ENCODE assay signal across 1 cellular context in the genomic region with DNA sequence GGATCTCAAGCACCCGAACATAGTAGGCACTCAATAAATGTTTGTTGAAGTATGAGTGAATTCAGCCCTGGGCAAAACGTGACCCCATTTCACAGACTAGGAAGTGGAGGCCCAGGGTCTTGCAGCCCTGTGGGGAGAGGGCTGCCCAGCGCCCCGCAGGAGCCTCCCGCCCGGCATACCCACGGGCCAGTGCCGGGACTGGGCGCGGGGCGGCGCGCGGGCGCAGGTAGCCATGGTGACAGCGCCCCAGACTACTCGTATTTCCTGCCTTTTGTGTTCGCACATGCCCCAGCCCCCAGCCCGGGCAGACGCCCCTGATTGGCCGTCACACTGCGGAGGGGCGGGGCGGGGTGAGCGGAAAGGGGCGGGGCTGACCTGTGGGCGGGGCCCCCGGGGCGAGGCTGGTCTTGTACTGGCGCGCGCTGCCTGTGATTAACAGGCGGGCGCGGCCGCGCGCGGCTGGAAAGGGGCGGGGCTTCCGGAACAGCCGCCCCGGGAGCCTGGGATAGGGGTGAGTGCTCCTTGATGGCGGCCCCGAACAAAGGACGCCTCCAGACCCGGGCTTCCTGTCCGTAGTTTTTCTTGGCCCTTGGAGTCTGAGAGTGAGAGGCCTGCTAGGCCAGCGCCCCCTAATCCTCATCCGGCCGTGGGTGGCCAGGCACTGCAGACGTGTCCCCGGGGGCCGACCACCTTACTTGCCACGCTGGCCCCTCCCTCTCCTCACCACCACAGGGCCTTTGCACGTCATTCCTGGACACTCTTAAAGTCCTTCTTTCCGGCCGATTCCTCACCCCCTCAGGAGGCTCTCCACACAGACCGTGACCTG.
TF ChIP-seq lines count a peak whose summit lies in the region.

No MANE protein-coding gene starts in this region.

TF ChIP-seq in HepG2, 621 proteins besides CTCF, POLR2A, EP300 and RAD21 (continued from another document and continues in another):
- TF ChIP-seq ZNF549 (CRISPR knock-in tag; IDR thresholded peaks at IDR 0.05) (no peak), THAP11 (CRISPR knock-in tag; IDR thresholded peaks at IDR 0.05) (peak; percentile 57), KMT2B (CRISPR knock-in tag; IDR thresholded peaks at IDR 0.05) (no peak), RFX3 (CRISPR knock-in tag; IDR thresholded peaks at IDR 0.05) (peak; percentile 84), SIN3A (IDR thresholded peaks at IDR 0.05; ENCODE audit: borderline replicate concordance, low read depth, low read length) (no peak), PLRG1 (conservative IDR thresholded peaks at IDR 0.05) (no peak), ZNF17 (CRISPR knock-in tag; IDR thresholded peaks at IDR 0.05) (no peak), ZNF556 (CRISPR knock-in tag; IDR thresholded peaks at IDR 0.05; ENCODE audit: borderline replicate concordance) (no peak), ZBTB1 (CRISPR knock-in tag; IDR thresholded peaks at IDR 0.05; ENCODE audit: borderline replicate concordance) (no peak), ZFP1 (CRISPR knock-in tag; IDR thresholded peaks at IDR 0.05) (no peak), NCOA2 (CRISPR knock-in tag; IDR thresholded peaks at IDR 0.05) (no peak), MIXL1 (CRISPR knock-in tag; IDR thresholded peaks at IDR 0.05) (no peak), HOXD1 (CRISPR knock-in tag; IDR thresholded peaks at IDR 0.05) (no peak), RARA (CRISPR knock-in tag; IDR thresholded peaks at IDR 0.05) (no peak), PCBP2 (optimal IDR thresholded peaks at IDR 0.05; ENCODE audit: low read depth, low read length, poor library complexity, severe bottlenecking) (no peak), JDP2 (CRISPR knock-in tag; IDR thresholded peaks at IDR 0.05; ENCODE audit: borderline replicate concordance) (no peak), ZSCAN25 (CRISPR knock-in tag; IDR thresholded peaks at IDR 0.05) (no peak), POLR2AphosphoS5 (IDR thresholded peaks at IDR 0.05; ENCODE audit: low read depth, low read length) (peak; percentile 31; the same call in 1 of the 2 replicates), TAF1 (CRISPR knock-in tag; IDR thresholded peaks at IDR 0.05) (peak; percentile 45; the same call in 1 of the 2 replicates), ZNF343 (CRISPR knock-in tag; IDR thresholded peaks at IDR 0.05) (0 out of 2 replicates have a peak, but pooled peaks have one; percentile 1), HNRNPL (IDR thresholded peaks at IDR 0.05; ENCODE audit: low read depth, low read length) (0 out of 2 replicates have a peak, but pooled peaks have one; percentile 8), TBX3 (IDR thresholded peaks at IDR 0.05; ENCODE audit: borderline replicate concordance) (no peak), ZNF589 (CRISPR knock-in tag; conservative IDR thresholded peaks at IDR 0.05) (no peak)
- TF ChIP-seq, protein P1, sequence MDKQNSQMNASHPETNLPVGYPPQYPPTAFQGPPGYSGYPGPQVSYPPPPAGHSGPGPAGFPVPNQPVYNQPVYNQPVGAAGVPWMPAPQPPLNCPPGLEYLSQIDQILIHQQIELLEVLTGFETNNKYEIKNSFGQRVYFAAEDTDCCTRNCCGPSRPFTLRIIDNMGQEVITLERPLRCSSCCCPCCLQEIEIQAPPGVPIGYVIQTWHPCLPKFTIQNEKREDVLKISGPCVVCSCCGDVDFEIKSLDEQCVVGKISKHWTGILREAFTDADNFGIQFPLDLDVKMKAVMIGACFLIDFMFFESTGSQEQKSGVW (CRISPR knock-in tag; IDR thresholded peaks at IDR 0.05; ENCODE audit: borderline replicate concordance): no peak
- TF ChIP-seq, protein P2, sequence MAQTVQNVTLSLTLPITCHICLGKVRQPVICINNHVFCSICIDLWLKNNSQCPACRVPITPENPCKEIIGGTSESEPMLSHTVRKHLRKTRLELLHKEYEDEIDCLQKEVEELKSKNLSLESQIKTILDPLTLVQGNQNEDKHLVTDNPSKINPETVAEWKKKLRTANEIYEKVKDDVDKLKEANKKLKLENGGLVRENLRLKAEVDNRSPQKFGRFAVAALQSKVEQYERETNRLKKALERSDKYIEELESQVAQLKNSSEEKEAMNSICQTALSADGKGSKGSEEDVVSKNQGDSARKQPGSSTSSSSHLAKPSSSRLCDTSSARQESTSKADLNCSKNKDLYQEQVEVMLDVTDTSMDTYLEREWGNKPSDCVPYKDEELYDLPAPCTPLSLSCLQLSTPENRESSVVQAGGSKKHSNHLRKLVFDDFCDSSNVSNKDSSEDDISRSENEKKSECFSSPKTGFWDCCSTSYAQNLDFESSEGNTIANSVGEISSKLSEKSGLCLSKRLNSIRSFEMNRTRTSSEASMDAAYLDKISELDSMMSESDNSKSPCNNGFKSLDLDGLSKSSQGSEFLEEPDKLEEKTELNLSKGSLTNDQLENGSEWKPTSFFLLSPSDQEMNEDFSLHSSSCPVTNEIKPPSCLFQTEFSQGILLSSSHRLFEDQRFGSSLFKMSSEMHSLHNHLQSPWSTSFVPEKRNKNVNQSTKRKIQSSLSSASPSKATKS (CRISPR knock-in tag; IDR thresholded peaks at IDR 0.05): no peak
- TF ChIP-seq, protein P3, sequence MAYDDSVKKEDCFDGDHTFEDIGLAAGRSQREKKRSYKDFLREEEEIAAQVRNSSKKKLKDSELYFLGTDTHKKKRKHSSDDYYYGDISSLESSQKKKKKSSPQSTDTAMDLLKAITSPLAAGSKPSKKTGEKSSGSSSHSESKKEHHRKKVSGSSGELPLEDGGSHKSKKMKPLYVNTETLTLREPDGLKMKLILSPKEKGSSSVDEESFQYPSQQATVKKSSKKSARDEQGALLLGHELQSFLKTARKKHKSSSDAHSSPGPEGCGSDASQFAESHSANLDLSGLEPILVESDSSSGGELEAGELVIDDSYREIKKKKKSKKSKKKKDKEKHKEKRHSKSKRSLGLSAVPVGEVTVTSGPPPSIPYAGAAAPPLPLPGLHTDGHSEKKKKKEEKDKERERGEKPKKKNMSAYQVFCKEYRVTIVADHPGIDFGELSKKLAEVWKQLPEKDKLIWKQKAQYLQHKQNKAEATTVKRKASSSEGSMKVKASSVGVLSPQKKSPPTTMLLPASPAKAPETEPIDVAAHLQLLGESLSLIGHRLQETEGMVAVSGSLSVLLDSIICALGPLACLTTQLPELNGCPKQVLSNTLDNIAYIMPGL (CRISPR knock-in tag; IDR thresholded peaks at IDR 0.05; ENCODE audit: borderline replicate concordance in 1 of 2, low read depth in 1 of 2): peak in 1 of 2 experiments; percentile 52; a peak in 1 of 4 replicates
- TF ChIP-seq, protein P4, sequence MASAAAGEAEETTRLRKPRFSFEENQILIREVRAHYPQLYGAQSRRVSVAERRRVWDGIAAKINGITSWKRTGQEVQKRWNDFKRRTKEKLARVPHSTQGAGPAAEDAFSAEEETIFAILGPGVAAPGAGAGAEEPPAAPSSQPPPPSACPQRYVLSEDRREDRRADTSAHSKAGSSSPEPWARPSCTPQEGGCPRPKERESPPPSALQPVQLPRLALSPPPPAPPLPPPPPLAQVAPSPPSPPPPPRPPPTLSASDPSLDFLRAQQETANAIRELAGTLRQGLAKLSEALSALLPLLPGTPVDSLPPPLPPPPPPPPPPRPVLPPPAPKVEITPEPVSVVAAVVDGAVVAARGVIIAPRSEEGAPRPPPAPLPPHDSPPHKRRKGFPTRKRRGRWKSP (CRISPR knock-in tag; IDR thresholded peaks at IDR 0.05): peak; percentile 97
- TF ChIP-seq, protein P5, sequence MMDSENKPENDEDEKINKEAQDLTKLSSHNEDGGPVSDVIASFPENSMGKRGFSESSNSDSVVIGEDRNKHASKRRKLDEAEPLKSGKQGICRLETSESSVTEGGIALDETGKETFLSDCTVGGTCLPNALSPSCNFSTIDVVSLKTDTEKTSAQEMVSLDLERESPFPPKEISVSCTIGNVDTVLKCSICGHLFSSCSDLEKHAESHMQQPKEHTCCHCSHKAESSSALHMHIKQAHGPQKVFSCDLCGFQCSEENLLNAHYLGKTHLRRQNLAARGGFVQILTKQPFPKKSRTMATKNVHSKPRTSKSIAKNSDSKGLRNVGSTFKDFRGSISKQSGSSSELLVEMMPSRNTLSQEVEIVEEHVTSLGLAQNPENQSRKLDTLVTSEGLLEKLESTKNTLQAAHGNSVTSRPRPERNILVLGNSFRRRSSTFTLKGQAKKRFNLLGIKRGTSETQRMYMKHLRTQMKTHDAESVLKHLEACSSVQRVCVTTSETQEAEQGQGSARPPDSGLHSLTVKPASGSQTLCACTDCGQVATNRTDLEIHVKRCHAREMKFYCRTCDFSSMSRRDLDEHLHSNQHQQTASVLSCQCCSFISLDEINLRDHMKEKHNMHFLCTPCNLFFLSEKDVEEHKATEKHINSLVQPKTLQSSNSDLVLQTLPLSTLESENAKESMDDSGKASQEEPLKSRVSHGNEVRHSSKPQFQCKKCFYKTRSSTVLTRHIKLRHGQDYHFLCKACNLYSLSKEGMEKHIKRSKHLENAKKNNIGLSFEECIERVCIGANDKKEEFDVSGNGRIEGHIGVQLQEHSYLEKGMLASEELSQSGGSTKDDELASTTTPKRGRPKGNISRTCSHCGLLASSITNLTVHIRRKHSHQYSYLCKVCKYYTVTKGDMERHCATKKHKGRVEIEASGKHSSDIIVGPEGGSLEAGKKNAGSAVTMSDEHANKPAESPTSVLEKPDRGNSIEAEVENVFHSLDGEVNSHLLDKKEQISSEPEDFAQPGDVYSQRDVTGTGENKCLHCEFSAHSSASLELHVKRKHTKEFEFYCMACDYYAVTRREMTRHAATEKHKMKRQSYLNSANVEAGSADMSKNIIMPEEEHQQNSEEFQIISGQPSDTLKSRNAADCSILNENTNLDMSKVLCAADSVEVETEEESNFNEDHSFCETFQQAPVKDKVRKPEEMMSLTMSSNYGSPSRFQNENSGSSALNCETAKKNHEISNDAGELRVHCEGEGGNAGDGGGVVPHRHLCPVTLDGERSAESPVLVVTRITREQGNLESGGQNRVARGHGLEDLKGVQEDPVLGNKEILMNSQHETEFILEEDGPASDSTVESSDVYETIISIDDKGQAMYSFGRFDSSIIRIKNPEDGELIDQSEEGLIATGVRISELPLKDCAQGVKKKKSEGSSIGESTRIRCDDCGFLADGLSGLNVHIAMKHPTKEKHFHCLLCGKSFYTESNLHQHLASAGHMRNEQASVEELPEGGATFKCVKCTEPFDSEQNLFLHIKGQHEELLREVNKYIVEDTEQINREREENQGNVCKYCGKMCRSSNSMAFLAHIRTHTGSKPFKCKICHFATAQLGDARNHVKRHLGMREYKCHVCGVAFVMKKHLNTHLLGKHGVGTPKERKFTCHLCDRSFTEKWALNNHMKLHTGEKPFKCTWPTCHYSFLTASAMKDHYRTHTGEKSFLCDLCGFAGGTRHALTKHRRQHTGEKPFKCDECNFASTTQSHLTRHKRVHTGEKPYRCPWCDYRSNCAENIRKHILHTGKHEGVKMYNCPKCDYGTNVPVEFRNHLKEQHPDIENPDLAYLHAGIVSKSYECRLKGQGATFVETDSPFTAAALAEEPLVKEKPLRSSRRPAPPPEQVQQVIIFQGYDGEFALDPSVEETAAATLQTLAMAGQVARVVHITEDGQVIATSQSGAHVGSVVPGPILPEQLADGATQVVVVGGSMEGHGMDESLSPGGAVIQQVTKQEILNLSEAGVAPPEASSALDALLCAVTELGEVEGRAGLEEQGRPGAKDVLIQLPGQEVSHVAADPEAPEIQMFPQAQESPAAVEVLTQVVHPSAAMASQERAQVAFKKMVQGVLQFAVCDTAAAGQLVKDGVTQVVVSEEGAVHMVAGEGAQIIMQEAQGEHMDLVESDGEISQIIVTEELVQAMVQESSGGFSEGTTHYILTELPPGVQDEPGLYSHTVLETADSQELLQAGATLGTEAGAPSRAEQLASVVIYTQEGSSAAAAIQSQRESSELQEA (CRISPR knock-in tag; IDR thresholded peaks at IDR 0.05; ENCODE audit: not compliant biosample characterization): no peak
- TF ChIP-seq, protein P6, sequence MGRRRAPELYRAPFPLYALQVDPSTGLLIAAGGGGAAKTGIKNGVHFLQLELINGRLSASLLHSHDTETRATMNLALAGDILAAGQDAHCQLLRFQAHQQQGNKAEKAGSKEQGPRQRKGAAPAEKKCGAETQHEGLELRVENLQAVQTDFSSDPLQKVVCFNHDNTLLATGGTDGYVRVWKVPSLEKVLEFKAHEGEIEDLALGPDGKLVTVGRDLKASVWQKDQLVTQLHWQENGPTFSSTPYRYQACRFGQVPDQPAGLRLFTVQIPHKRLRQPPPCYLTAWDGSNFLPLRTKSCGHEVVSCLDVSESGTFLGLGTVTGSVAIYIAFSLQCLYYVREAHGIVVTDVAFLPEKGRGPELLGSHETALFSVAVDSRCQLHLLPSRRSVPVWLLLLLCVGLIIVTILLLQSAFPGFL (CRISPR knock-in tag; IDR thresholded peaks at IDR 0.05): no peak
- TF ChIP-seq, protein P7, sequence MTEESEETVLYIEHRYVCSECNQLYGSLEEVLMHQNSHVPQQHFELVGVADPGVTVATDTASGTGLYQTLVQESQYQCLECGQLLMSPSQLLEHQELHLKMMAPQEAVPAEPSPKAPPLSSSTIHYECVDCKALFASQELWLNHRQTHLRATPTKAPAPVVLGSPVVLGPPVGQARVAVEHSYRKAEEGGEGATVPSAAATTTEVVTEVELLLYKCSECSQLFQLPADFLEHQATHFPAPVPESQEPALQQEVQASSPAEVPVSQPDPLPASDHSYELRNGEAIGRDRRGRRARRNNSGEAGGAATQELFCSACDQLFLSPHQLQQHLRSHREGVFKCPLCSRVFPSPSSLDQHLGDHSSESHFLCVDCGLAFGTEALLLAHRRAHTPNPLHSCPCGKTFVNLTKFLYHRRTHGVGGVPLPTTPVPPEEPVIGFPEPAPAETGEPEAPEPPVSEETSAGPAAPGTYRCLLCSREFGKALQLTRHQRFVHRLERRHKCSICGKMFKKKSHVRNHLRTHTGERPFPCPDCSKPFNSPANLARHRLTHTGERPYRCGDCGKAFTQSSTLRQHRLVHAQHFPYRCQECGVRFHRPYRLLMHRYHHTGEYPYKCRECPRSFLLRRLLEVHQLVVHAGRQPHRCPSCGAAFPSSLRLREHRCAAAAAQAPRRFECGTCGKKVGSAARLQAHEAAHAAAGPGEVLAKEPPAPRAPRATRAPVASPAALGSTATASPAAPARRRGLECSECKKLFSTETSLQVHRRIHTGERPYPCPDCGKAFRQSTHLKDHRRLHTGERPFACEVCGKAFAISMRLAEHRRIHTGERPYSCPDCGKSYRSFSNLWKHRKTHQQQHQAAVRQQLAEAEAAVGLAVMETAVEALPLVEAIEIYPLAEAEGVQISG (CRISPR knock-in tag; IDR thresholded peaks at IDR 0.05): peak; percentile 20; the same call in 1 of the 2 replicates
- TF ChIP-seq, protein P8, sequence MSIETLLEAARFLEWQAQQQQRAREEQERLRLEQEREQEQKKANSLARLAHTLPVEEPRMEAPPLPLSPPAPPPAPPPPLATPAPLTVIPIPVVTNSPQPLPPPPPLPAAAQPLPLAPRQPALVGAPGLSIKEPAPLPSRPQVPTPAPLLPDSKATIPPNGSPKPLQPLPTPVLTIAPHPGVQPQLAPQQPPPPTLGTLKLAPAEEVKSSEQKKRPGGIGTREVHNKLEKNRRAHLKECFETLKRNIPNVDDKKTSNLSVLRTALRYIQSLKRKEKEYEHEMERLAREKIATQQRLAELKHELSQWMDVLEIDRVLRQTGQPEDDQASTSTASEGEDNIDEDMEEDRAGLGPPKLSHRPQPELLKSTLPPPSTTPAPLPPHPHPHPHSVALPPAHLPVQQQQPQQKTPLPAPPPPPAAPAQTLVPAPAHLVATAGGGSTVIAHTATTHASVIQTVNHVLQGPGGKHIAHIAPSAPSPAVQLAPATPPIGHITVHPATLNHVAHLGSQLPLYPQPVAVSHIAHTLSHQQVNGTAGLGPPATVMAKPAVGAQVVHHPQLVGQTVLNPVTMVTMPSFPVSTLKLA (IDR thresholded peaks at IDR 0.05): peak; percentile 45; the same call in 1 of the 2 replicates
- TF ChIP-seq, protein P9, sequence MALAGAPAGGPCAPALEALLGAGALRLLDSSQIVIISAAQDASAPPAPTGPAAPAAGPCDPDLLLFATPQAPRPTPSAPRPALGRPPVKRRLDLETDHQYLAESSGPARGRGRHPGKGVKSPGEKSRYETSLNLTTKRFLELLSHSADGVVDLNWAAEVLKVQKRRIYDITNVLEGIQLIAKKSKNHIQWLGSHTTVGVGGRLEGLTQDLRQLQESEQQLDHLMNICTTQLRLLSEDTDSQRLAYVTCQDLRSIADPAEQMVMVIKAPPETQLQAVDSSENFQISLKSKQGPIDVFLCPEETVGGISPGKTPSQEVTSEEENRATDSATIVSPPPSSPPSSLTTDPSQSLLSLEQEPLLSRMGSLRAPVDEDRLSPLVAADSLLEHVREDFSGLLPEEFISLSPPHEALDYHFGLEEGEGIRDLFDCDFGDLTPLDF (CRISPR knock-in tag; IDR thresholded peaks at IDR 0.05): peak; percentile 46; the same call in 1 of the 2 replicates
